8 cellular contexts compared by ENCODE assay signal in the genomic region with DNA sequence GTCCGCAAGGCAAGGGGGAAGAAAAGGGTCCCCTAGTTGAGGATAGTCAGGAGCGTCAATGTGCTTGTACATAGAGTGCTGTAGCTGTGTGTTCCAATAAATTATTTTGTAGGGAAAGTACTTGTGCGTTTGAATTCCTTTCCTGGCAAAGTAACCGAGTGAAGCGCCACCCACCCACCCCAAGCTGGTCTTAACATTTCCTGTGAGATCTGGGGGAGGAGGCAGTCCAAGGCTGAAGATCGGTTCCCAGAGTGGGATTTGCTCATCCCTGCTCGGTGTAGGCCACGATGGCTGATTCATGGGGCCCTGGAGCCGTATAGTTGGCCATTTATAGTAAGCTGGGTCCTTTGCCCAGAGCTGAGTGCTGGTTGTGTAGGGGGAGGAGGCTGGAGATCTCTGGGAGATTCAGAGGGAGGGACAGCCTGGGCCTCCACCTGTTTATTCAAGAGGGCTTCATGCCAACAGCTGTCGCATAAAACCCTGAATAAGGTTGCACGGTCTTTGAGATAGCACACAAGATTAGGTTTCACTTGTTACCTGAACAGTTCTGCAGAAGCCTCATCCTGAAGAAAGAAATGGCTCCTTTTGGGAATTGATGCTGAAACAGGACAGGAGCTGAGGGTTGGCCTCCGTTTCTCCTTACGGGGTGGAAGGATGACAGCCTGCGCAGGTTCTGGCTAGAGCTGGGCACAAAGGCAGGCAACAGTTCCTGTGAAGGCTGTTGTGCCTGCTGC. TPM values are rescaled to one million over a fixed set of nuclear protein-coding genes. Genes with fewer than 3 reads are reported as not detected.
DNase-seq lines count a peak whose midpoint lies in the region; TF ChIP-seq lines count a peak whose summit lies in the region.

No MANE protein-coding gene starts in this region.

- H3K9me3 ChIP-seq in Loucy (ENCODE audit: insufficient read depth, low read depth, low read length) = no peaks in the 10 kb centered on the region

- H3K36me3 Mint-ChIP-seq in glutamatergic neuron (ENCODE audit: unreplicated experiment) = peaks cover 9% of the 10 kb centered on the region

- no peak overlapping the region for H2AFZ ChIP-seq in Loucy (ENCODE audit: low read length)

- H3K79me2 ChIP-seq in Loucy (ENCODE audit: insufficient read depth, low read length) = peaks cover 90% of the 10 kb centered on the region

- H3F3A ChIP-seq in Loucy (ENCODE audit: low read depth) = peaks cover 19% of the 10 kb centered on the region

- peak overlapping the region; percentile 95 for H3K4me2 ChIP-seq in Loucy (ENCODE audit: low read depth, low read length, poor library complexity, severe bottlenecking)

- peaks cover 69% of the 10 kb centered on the region for H4K20me1 ChIP-seq in Loucy (ENCODE audit: insufficient read depth, low read length, poor library complexity, severe bottlenecking)

- peak overlapping the region; percentile 98 for H3K4me3 Mint-ChIP-seq in glutamatergic neuron (ENCODE audit: unreplicated experiment)

- peaks cover 44% of the 10 kb centered on the region for H3K36me3 ChIP-seq in Loucy (ENCODE audit: insufficient read depth, low read length)

- peak; percentile 72 for DNase-seq in DMS153 (lab: John Stamatoyannopoulos, UW)
- DNase-seq in DMS153 treated with DMSO at 0.1 percent for 48 hours (lab: John Stamatoyannopoulos, UW; ENCODE audit: unreplicated experiment) = no peak
- DNase-seq in activated T-cell treated with anti-CD3 and anti-CD28 coated beads, Interleukin-2, amount 50 U/mL, for 48 hours = peak; percentile 64 to 71
- no peak for DNase-seq in glutamatergic neuron
- no peak for DNase-seq in retinal pigment epithelial cell (ENCODE audit: low read depth)
- no peak for DNase-seq in D341Med (ENCODE audit: low spot score)
- DNase-seq in OCI-M2 (lab: John Stamatoyannopoulos, UW; ENCODE audit: unreplicated experiment) = no peak

- peak overlapping the region; percentile 100 for H3K27ac Mint-ChIP-seq in glutamatergic neuron (ENCODE audit: unreplicated experiment)

- H3K4me1 Mint-ChIP-seq in glutamatergic neuron (ENCODE audit: low read depth, unreplicated experiment) = peaks cover 37% of the 10 kb centered on the region

- peak overlapping the region; percentile 100 for H3K9ac ChIP-seq in Loucy (ENCODE audit: low read depth, low read length, poor library complexity, severe bottlenecking)

- H3K27me3 Mint-ChIP-seq in glutamatergic neuron (ENCODE audit: unreplicated experiment) = peaks cover 27% of the 10 kb centered on the region

- peaks cover 13% of the 10 kb centered on the region for H3K27me3 ChIP-seq in Loucy (ENCODE audit: insufficient read depth, low read length, poor library complexity, severe bottlenecking)

- H3K4me1 ChIP-seq in Loucy (ENCODE audit: insufficient read depth, low read length, poor library complexity, severe bottlenecking) = peaks cover 41% of the 10 kb centered on the region

- no peak for TF ChIP-seq CTCF in Loucy (conservative IDR thresholded peaks at IDR 0.05; ENCODE audit: low read length)
- no peak for TF ChIP-seq CTCF in glutamatergic neuron (IDR thresholded peaks at IDR 0.05; ENCODE audit: partially characterized antibody, unreplicated experiment)
- TF ChIP-seq CTCF in retinal pigment epithelial cell (conservative IDR thresholded peaks at IDR 0.05; ENCODE audit: low read depth, low read length) = no peak

- no peaks in the 10 kb centered on the region for H3K9me2 ChIP-seq in Loucy (replicated peaks; ENCODE audit: low read depth, low read length)

- H3K4me3 ChIP-seq in Loucy (ENCODE audit: low read length, poor library complexity, severe bottlenecking) (peak overlapping the region; percentile 99), retinal pigment epithelial cell (ENCODE audit: low read length) (peak overlapping the region; percentile 94)

- H3K9me3 Mint-ChIP-seq in glutamatergic neuron (ENCODE audit: unreplicated experiment) = peaks cover 18% of the 10 kb centered on the region

RNA-seq across cellular contexts. Expression of gene ATF4, which starts 2.4 kb away (rescaled TPM):
- total RNA-seq in glutamatergic neuron (ENCODE audit: unreplicated experiment) = 509 TPM

RNA-seq across cellular contexts. Expression of gene RPS19BP1, which starts 9.8 kb away (rescaled TPM):
- 59.6 TPM for total RNA-seq in glutamatergic neuron (ENCODE audit: unreplicated experiment)

RNA-seq across cellular contexts. Expression of gene MIEF1, which starts 20.6 kb away (rescaled TPM):
- 40.0 TPM for total RNA-seq in glutamatergic neuron (ENCODE audit: unreplicated experiment)

RNA-seq across cellular contexts. Expression of gene CACNA1I, which starts 47.8 kb away (rescaled TPM):
- 0.12 TPM for total RNA-seq in glutamatergic neuron (ENCODE audit: unreplicated experiment)

Comparison
In these comparisons a context has a peak if more than half of its experiments do, and no peak if none do; other contexts are left out.
1. DNase-seq: peak in DMS153 (single experiment) and activated T-cell treated with anti-CD3 and anti-CD28 coated beads, Interleukin-2, amount 50 U/mL, for 48 hours (2 of 2); none in DMS153 treated with DMSO at 0.1 percent for 48 hours (single experiment), glutamatergic neuron (single experiment), retinal pigment epithelial cell (single experiment), D341Med (single experiment) and OCI-M2 (single experiment).